Comparison of ENCODE assay signal across 8 cellular contexts in genomic region chr22:38843716-38844660, GRCh38. TPM values are rescaled to one million over a fixed set of nuclear protein-coding genes. Genes with fewer than 3 reads are reported as not detected.
DNase-seq lines count a peak whose midpoint lies in the region; ATAC-seq, FAIRE-seq and TF ChIP-seq lines count a peak whose summit lies in the region.

Gene NPTXR, minus strand, starts transcription at chr22:38844028.

- H3K23ac ChIP-seq in H1 (ENCODE audit: insufficient read length) = no peak within 1 kb of the TSS

- no peak within 1 kb of the TSS for H2AK5ac ChIP-seq in H1 (ENCODE audit: low read depth, low read length)

- H2BK120ac ChIP-seq in H1 (replicated peaks; ENCODE audit: low read depth, low read length) = no peak within 1 kb of the TSS

- H2BK5ac ChIP-seq in H1 (ENCODE audit: low read depth, low read length) = no peak within 1 kb of the TSS

- peak within 1 kb of the TSS; percentile 71 for H3K18ac ChIP-seq in H1 (ENCODE audit: extremely low read depth, low read length)

- H4K20me1 ChIP-seq in DND-41 (ENCODE audit: insufficient read depth, low read length) (peaks cover 26% of the 10 kb centered on the region), H1 (replicated peaks in 1 of 2; ENCODE audit: control insufficient read depth in 1 of 2, insufficient read depth in 2 of 2, low read length in 2 of 2) (peaks cover 0 to 4% of the 10 kb centered on the region in 2 experiments)

- no peak within 1 kb of the TSS for H3K56ac ChIP-seq in H1 (replicated peaks; ENCODE audit: insufficient read length, low read depth, low read length)

- H3K14ac ChIP-seq in H1 (ENCODE audit: insufficient read length) = no peak within 1 kb of the TSS

- H3K79me2 ChIP-seq in DND-41 (ENCODE audit: insufficient read depth, low read length) (no peaks in the 10 kb centered on the region), H1 (ENCODE audit: control insufficient read depth in 1 of 2, insufficient read depth in 2 of 2, low read length in 2 of 2) (no peaks in the 10 kb centered on the region)

- H4K8ac ChIP-seq in H1 (ENCODE audit: extremely low read depth, insufficient read depth, low read length) = peak within 1 kb of the TSS; percentile 80

- H4K91ac ChIP-seq in H1 (replicated peaks; ENCODE audit: insufficient read length, low read length) = peak within 1 kb of the TSS; percentile 54

- DNase-seq in DND-41 (peak; percentile 25), NCI-H146 treated with DMSO at 0.1 percent for 48 hours (lab: John Stamatoyannopoulos, UW; ENCODE audit: unreplicated experiment) (peak; percentile 5), H1 (ENCODE audit: low read depth in 1 of 2, low spot score in 2 of 2) (peak in 1 of 2 experiments; percentile 71), medulla oblongata (ENCODE audit: extremely low spot score) (peak; percentile 51), GOT3 (lab: John Stamatoyannopoulos, UW) (no peak)
- DNase-seq in activated CD4-positive, alpha-beta T cell treated with anti-CD3 and anti-CD28 coated beads, Interleukin-2, amount 50 U/mL, for 1 hour = peak; percentile 35

- peak within 1 kb of the TSS in 1 of 2 experiments; percentile 20; a peak in 1 of 4 replicates for H3K4me3 ChIP-seq in DND-41 (ENCODE audit: low read depth in 1 of 2, low read length in 2 of 2)
- peak within 1 kb of the TSS; percentile 48 to 70 (median 50) for H3K4me3 ChIP-seq in H1 (ENCODE audit: extremely low read depth in 1 of 4, insufficient read depth in 2 of 4, low read depth in 3 of 4, low read length in 4 of 4)
- peak within 1 kb of the TSS; percentile 69 to 75 for H3K4me3 ChIP-seq in stomach smooth muscle (ENCODE audit: low read length in 2 of 2)

- no peak for FAIRE-seq in H1 (lab: Jason Lieb, UNC)

- H3K79me1 ChIP-seq in H1 (ENCODE audit: low read depth, low read length) = no peaks in the 10 kb centered on the region

- H3K4me1 ChIP-seq in DND-41 (ENCODE audit: insufficient read depth, low read length) (0 out of 2 replicates have a peak, but pooled peaks cover 5% of the 10 kb centered on the region), H1 (replicated peaks in 1 of 4; ENCODE audit: control insufficient read depth in 3 of 4, insufficient read depth in 4 of 4, low read length in 3 of 4) (peaks cover 0 to 7% (median 3%) of the 10 kb centered on the region in 4 experiments; a peak in 4 of 7 replicates), stomach smooth muscle (ENCODE audit: control insufficient read depth, insufficient read depth, low read length) (peaks cover 20% of the 10 kb centered on the region)

- no peak within 1 kb of the TSS; the same call in 1 of the 2 replicates for H2BK20ac ChIP-seq in H1 (ENCODE audit: low read length)

- CTCF ChIA-PET in H1 (lab: Charles Lee; ENCODE audit: partially characterized antibody) = interaction anchor here (0.5 to 2.1 kb wide), 9 partner anchors 9 to 307 kb away, joined by 3 to 10 read pairs (median 3); no protein-coding TSS in a partner anchor

- H3K4ac ChIP-seq in H1 (replicated peaks; ENCODE audit: insufficient read length, low read depth, low read length) = no peak within 1 kb of the TSS

- ATAC-seq in DND-41 (ENCODE audit: insufficient read depth, low read depth) (peak; percentile 54), HG03378 (IDR thresholded peaks at IDR 0.05; ENCODE audit: unreplicated experiment) (no peak)

- H3K4me2 ChIP-seq in DND-41 (ENCODE audit: insufficient read depth, low read length) = peak within 1 kb of the TSS; percentile 53; the same call in 1 of the 2 replicates
- peak within 1 kb of the TSS; percentile 79 to 89 for H3K4me2 ChIP-seq in H1 (ENCODE audit: insufficient read depth in 1 of 2, low read depth in 2 of 2, low read length in 2 of 2)

- TF ChIP-seq CTCF in DND-41 (IDR thresholded peaks at IDR 0.05; ENCODE audit: borderline replicate concordance, extremely low read depth, low read length, poor library complexity, severe bottlenecking) (no peak), H1 (IDR thresholded peaks at IDR 0.05; ENCODE audit: control extremely low read depth in 1 of 3, insufficient read depth in 1 of 3, low read depth in 1 of 3, low read length in 3 of 3) (peak in 2 of 3 experiments; percentile 8 to 32; a peak in 1 of 4 replicates)

- H2AFZ ChIP-seq in DND-41 (ENCODE audit: low read depth, low read length) (no peak within 1 kb of the TSS), H1 (ENCODE audit: low read length) (no peak within 1 kb of the TSS; the same call in 1 of the 2 replicates)

- H3K9ac ChIP-seq in DND-41 (ENCODE audit: low read depth, low read length) (no peak within 1 kb of the TSS), H1 (replicated peaks in 1 of 4; ENCODE audit: extremely low read depth in 1 of 4, low read depth in 3 of 4, low read length in 3 of 4) (peak within 1 kb of the TSS in 2 of 4 experiments; percentile 36 to 56; a peak in 3 of 7 replicates), stomach smooth muscle (ENCODE audit: low read length in 2 of 2) (peak within 1 kb of the TSS; percentile 69 to 71)

- TF ChIP-seq POLR2A in H1 (IDR thresholded peaks at IDR 0.05; ENCODE audit: control extremely low read depth in 1 of 2, low read depth in 2 of 2, low read length in 2 of 2) = peak in 1 of 2 experiments; percentile 61; a peak in 2 of 3 replicates

- TF ChIP-seq RAD21 in H1 (IDR thresholded peaks at IDR 0.05 in 1 of 2, conservative IDR thresholded peaks at IDR 0.05 in 1 of 2; ENCODE audit: low read depth in 2 of 2, low read length in 2 of 2) = no peak

- H3K23me2 ChIP-seq in H1 (ENCODE audit: low read depth, low read length) = peaks cover 8% of the 10 kb centered on the region; the same call in 1 of the 2 replicates

- H3K9me3 ChIP-seq in DND-41 (ENCODE audit: insufficient read depth, low read length, severe bottlenecking) = no peaks in the 10 kb centered on the region
- no peaks in the 10 kb centered on the region for H3K9me3 ChIP-seq in H1 (ENCODE audit: insufficient read depth in 2 of 2, low read depth in 1 of 2, low read length in 1 of 2)
- no peaks in the 10 kb centered on the region for H3K9me3 ChIP-seq in stomach smooth muscle (ENCODE audit: control insufficient read depth in 2 of 2, low read length in 2 of 2)

- WGBS in H1 (ENCODE audit: extremely low coverage in 1 of 2, insufficient coverage in 1 of 2, insufficient read length in 1 of 2, insufficient replicate concordance in 2 of 2, low coverage in 1 of 2, low lambda C conversion rate in 2 of 2, missing lambda C conversion rate in 1 of 2), 2 experiments = 20% methylated on average over 13 of the region's 109 CpGs; no CpG with 5 or more reads in 1 of the 2 experiments

- H3K36me3 ChIP-seq in DND-41 (ENCODE audit: insufficient read depth, low read length) (no peaks in the 10 kb centered on the region), H1 (ENCODE audit: control insufficient read depth in 2 of 4, insufficient read depth in 4 of 4, low read length in 3 of 4) (no peaks in the 10 kb centered on the region), stomach smooth muscle (ENCODE audit: control insufficient read depth in 2 of 2, insufficient read depth in 2 of 2, low read length in 2 of 2) (peaks cover 0 to under 1% of the 10 kb centered on the region in 2 donors)

- peaks cover 64% of the 10 kb centered on the region for H3K27me3 ChIP-seq in DND-41 (ENCODE audit: insufficient read depth, low read length, poor library complexity)
- H3K27me3 ChIP-seq in H1 (replicated peaks in 1 of 4; ENCODE audit: control insufficient read depth in 3 of 4, extremely low read depth in 1 of 4, insufficient read depth in 3 of 4, low read length in 3 of 4) = peaks cover 16 to 47% (median 39%) of the 10 kb centered on the region in 4 experiments
- no peaks in the 10 kb centered on the region for H3K27me3 ChIP-seq in stomach smooth muscle (ENCODE audit: control insufficient read depth in 1 of 2, insufficient read depth in 2 of 2, low read length in 2 of 2)

- H4K5ac ChIP-seq in H1 (ENCODE audit: insufficient read length, low read depth, low read length) = no peak within 1 kb of the TSS

- POLR2A ChIA-PET in H1 (lab: Charles Lee; ENCODE audit: partially characterized antibody) = interaction anchor here (0.6 to 2.2 kb wide), 10 partner anchors 9 to 29 kb away, joined by 3 to 5 read pairs (median 4); no protein-coding TSS in a partner anchor

- H2BK12ac ChIP-seq in H1 (ENCODE audit: low read depth, low read length) = peak within 1 kb of the TSS; percentile 9; the same call in 1 of the 2 replicates

- H2BK15ac ChIP-seq in H1 (ENCODE audit: low read length) = no peak within 1 kb of the TSS

- TF ChIP-seq EP300 in H1 (IDR thresholded peaks at IDR 0.05; ENCODE audit: borderline replicate concordance in 1 of 2, low read depth in 2 of 2, low read length in 2 of 2) = no peak

- H3K27ac ChIP-seq in DND-41 (ENCODE audit: low read length) (no peak within 1 kb of the TSS), H1 (ENCODE audit: low read depth, low read length) (no peak within 1 kb of the TSS), stomach smooth muscle (ENCODE audit: low read length) (peak within 1 kb of the TSS; percentile 69)

TF ChIP-seq in H1, 55 proteins besides CTCF, POLR2A, EP300 and RAD21 (continues in another document):
- TF ChIP-seq TAF7 (optimal IDR thresholded peaks at IDR 0.05; ENCODE audit: borderline replicate concordance, low read depth, low read length) (peak; percentile 22), KDM4A (IDR thresholded peaks at IDR 0.05; ENCODE audit: low read depth, low read length, severe bottlenecking) (peak; percentile 37), TAF1 (IDR thresholded peaks at IDR 0.05; ENCODE audit: low read depth, low read length) (peak; percentile 84), POLR2AphosphoS5 (IDR thresholded peaks at IDR 0.05; ENCODE audit: low read depth, low read length) (no peak)
- TF ChIP-seq, protein P1, sequence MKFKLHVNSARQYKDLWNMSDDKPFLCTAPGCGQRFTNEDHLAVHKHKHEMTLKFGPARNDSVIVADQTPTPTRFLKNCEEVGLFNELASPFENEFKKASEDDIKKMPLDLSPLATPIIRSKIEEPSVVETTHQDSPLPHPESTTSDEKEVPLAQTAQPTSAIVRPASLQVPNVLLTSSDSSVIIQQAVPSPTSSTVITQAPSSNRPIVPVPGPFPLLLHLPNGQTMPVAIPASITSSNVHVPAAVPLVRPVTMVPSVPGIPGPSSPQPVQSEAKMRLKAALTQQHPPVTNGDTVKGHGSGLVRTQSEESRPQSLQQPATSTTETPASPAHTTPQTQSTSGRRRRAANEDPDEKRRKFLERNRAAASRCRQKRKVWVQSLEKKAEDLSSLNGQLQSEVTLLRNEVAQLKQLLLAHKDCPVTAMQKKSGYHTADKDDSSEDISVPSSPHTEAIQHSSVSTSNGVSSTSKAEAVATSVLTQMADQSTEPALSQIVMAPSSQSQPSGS (IDR thresholded peaks at IDR 0.05; ENCODE audit: low read length) = no peak

RNA-seq across cellular contexts. Expression of gene NPTXR, which starts in this region (rescaled TPM):
- 5.8 and 6.4 TPM in 2 replicates for total RNA-seq in H1 (2021; fragmentation: NEBNext Ultra II Directional; extraction: Animal tissue kit (Norgen Biotek cat#: 25700))
- 3.7 and 4.9 TPM in 2 replicates for polyA plus RNA-seq in H1 (2011; rRNA removed)
- 3.3 TPM for polyA plus RNA-seq in H1 (2011; cell fraction: cytosol; rRNA removed)
- 3.8 TPM for polyA plus RNA-seq in H1 (2011; cell fraction: nucleus; rRNA removed)
- polyA plus RNA-seq in H1 (2012, experiment 1 of 2) = 5.5 to 8.8 TPM (median 6.9 TPM) in 4 replicates
- polyA plus RNA-seq in H1 (2012, experiment 2 of 2) = 5.3 TPM
- 5.2 TPM for polyA plus RNA-seq in H1 (2013, experiment 1 of 2)
- 6.0 TPM for polyA plus RNA-seq in H1 (2013, experiment 2 of 2)
- polyA minus RNA-seq in H1 (2011; rRNA and poly(A)+ RNA removed) = 5.1 and 5.9 TPM in 2 replicates
- polyA minus RNA-seq in H1 (2011; cell fraction: cytosol; rRNA and poly(A)+ RNA removed) = 8.6 TPM
- polyA minus RNA-seq in H1 (2011; cell fraction: nucleus; rRNA and poly(A)+ RNA removed) = 2.4 TPM
